14 cellular contexts compared by ENCODE assay signal in genomic region chr7:27108390-27109127, GRCh38. TPM values are rescaled to one million over a fixed set of nuclear protein-coding genes. Genes with fewer than 3 reads are reported as not detected.
DNase-seq lines count a peak whose midpoint lies in the region; ATAC-seq and TF ChIP-seq lines count a peak whose summit lies in the region.
"Had no signal": no experiment of that assay in that cellular context is flagged by ENCODE, and none has a peak within 500 bp of the region (broad histone marks: within the 10 kb centered on the region; RNA-seq: fewer than 3 reads in every experiment).

No MANE protein-coding gene starts in this region.

- H4K20me1 ChIP-seq in neural cell (ENCODE audit: insufficient read depth), result no peaks in the 10 kb centered on the region

- no peak overlapping the region for H2AFZ ChIP-seq in neural cell (ENCODE audit: low read depth, low read length)

- H3K9me2 ChIP-seq in neural cell (ENCODE audit: insufficient read depth, low read length), result no peaks in the 10 kb centered on the region

- peak overlapping the region; percentile 12 to 38 for H3K4me3 ChIP-seq in right atrium auricular region
- H3K4me3 ChIP-seq in neural cell (ENCODE audit: low read length), result no peak overlapping the region
- H3K4me3 ChIP-seq in vagina, result peak overlapping the region; percentile 1 to 16

- peaks cover 26% of the 10 kb centered on the region for H3K27me3 Mint-ChIP-seq in activated CD8-positive, alpha-beta memory T cell treated with anti-CD3 and anti-CD28 coated beads, Interleukin-2, amount 10 ng/mL, durations not matched to agents 7 days and 5 days
- H3K27me3 Mint-ChIP-seq in natural killer cell treated with Interleukin-12 subunit alpha and Interleukin-12 subunit beta and Interleukin-15 and Interleukin-18, amount 100 ng/mL, for 72 hours, result peaks cover 8 to 18% of the 10 kb centered on the region in 2 donors

- H3K36me3 ChIP-seq in right atrium auricular region (no peaks in the 10 kb centered on the region), neural cell (ENCODE audit: insufficient read depth, low read length) (no peaks in the 10 kb centered on the region), vagina (no peaks in the 10 kb centered on the region)

- DNase-seq in activated CD8-positive, alpha-beta memory T cell treated with anti-CD3 and anti-CD28 coated beads, Interleukin-2, amount 50 U/mL, for 48 hours, result peak; percentile 20
- no peak for DNase-seq in activated CD8-positive, alpha-beta memory T cell treated with anti-CD3 and anti-CD28 coated beads, Interleukin-2, amount 10 ng/mL, durations not matched to agents 7 days and 5 days
- peak; percentile 57 for DNase-seq in right atrium auricular region (ENCODE audit: low spot score)
- DNase-seq in vagina (ENCODE audit: extremely low spot score in 2 of 2), result no peak
- DNase-seq in NCI-H2171 treated with DMSO at 0.1 percent for 48 hours (lab: John Stamatoyannopoulos, UW), result no peak
- DNase-seq in natural killer cell treated with Interleukin-12 subunit alpha and Interleukin-12 subunit beta and Interleukin-15 and Interleukin-18, amount 100 ng/mL, for 72 hours (ENCODE audit: low spot score), result no peak
- DNase-seq: activated T-cell treated with anti-CD3 and anti-CD28 coated beads, Interleukin-2, amount 50 U/mL, for 1 hour; effector CD4-positive, alpha-beta T cell; GF-D8; KG1 had no signal

- H3F3A ChIP-seq in neural cell (ENCODE audit: insufficient read depth, low read length, poor library complexity, severe bottlenecking), result no peaks in the 10 kb centered on the region

- no peak for TF ChIP-seq RAD21 in neural cell (conservative IDR thresholded peaks at IDR 0.05)

- peak overlapping the region; percentile 66 to 71 for H3K27ac ChIP-seq in right atrium auricular region
- H3K27ac ChIP-seq in neural cell (ENCODE audit: low read length), result no peak overlapping the region
- peak overlapping the region; percentile 51 for H3K27ac ChIP-seq in vagina
- H3K27ac ChIP-seq: 22Rv1 had no signal

- no peak for ATAC-seq in activated CD8-positive, alpha-beta memory T cell treated with anti-CD3 and anti-CD28 coated beads, Interleukin-2, amount 10 ng/mL, durations not matched to agents 7 days and 5 days
- ATAC-seq in GM21367 (IDR thresholded peaks at IDR 0.05; ENCODE audit: unreplicated experiment), result no peak
- ATAC-seq in natural killer cell treated with Interleukin-12 subunit alpha and Interleukin-12 subunit beta and Interleukin-15 and Interleukin-18, amount 100 ng/mL, for 72 hours, result no peak

- H3K4me2 ChIP-seq in neural cell (ENCODE audit: low read length), result no peak overlapping the region

- no peak for TF ChIP-seq POLR2A in vagina (IDR thresholded peaks at IDR 0.05)

- no peak overlapping the region for H3K4me3 Mint-ChIP-seq in activated CD8-positive, alpha-beta memory T cell treated with anti-CD3 and anti-CD28 coated beads, Interleukin-2, amount 10 ng/mL, durations not matched to agents 7 days and 5 days
- no peak overlapping the region for H3K4me3 Mint-ChIP-seq in natural killer cell treated with Interleukin-12 subunit alpha and Interleukin-12 subunit beta and Interleukin-15 and Interleukin-18, amount 100 ng/mL, for 72 hours

- no peaks in the 10 kb centered on the region for H3K4me1 Mint-ChIP-seq in activated CD8-positive, alpha-beta memory T cell treated with anti-CD3 and anti-CD28 coated beads, Interleukin-2, amount 10 ng/mL, durations not matched to agents 7 days and 5 days
- peaks cover 0 to 4% of the 10 kb centered on the region in 2 donors for H3K4me1 Mint-ChIP-seq in natural killer cell treated with Interleukin-12 subunit alpha and Interleukin-12 subunit beta and Interleukin-15 and Interleukin-18, amount 100 ng/mL, for 72 hours (ENCODE audit: low read depth in 2 of 2)

- no peak overlapping the region for H3K27ac Mint-ChIP-seq in activated CD8-positive, alpha-beta memory T cell treated with anti-CD3 and anti-CD28 coated beads, Interleukin-2, amount 10 ng/mL, durations not matched to agents 7 days and 5 days
- no peak overlapping the region for H3K27ac Mint-ChIP-seq in natural killer cell treated with Interleukin-12 subunit alpha and Interleukin-12 subunit beta and Interleukin-15 and Interleukin-18, amount 100 ng/mL, for 72 hours

- no peaks in the 10 kb centered on the region for H3K36me3 Mint-ChIP-seq in activated CD8-positive, alpha-beta memory T cell treated with anti-CD3 and anti-CD28 coated beads, Interleukin-2, amount 10 ng/mL, durations not matched to agents 7 days and 5 days
- no peaks in the 10 kb centered on the region for H3K36me3 Mint-ChIP-seq in natural killer cell treated with Interleukin-12 subunit alpha and Interleukin-12 subunit beta and Interleukin-15 and Interleukin-18, amount 100 ng/mL, for 72 hours

- TF ChIP-seq EP300 in neural cell (conservative IDR thresholded peaks at IDR 0.05; ENCODE audit: poor library complexity, severe bottlenecking), result no peak

- H3K9ac ChIP-seq in neural cell (ENCODE audit: low read length), result no peak overlapping the region

- no peaks in the 10 kb centered on the region for H3K79me2 ChIP-seq in neural cell (replicated peaks; ENCODE audit: insufficient read depth, low read length)

- no peaks in the 10 kb centered on the region for H3K9me3 Mint-ChIP-seq in activated CD8-positive, alpha-beta memory T cell treated with anti-CD3 and anti-CD28 coated beads, Interleukin-2, amount 10 ng/mL, durations not matched to agents 7 days and 5 days (ENCODE audit: low read depth)
- no peaks in the 10 kb centered on the region for H3K9me3 Mint-ChIP-seq in natural killer cell treated with Interleukin-12 subunit alpha and Interleukin-12 subunit beta and Interleukin-15 and Interleukin-18, amount 100 ng/mL, for 72 hours

- H3K27me3 ChIP-seq in right atrium auricular region (peaks cover 7 to 39% of the 10 kb centered on the region in 2 donors), neural cell (ENCODE audit: insufficient read depth, low read depth, low read length) (peaks cover 100% of the 10 kb centered on the region), vagina (no peaks in the 10 kb centered on the region)

- CTCF ChIA-PET in activated CD8-positive, alpha-beta memory T cell treated with anti-CD3 and anti-CD28 coated beads, Interleukin-2, amount 10 ng/mL, durations not matched to agents 7 days and 5 days (lab: Charles Lee), result no interaction called here

- intact Hi-C loops in vagina (cut with DNase I), result no loop called here

- peaks cover 0 to 10% of the 10 kb centered on the region in 2 donors for H3K4me1 ChIP-seq in right atrium auricular region
- no peaks in the 10 kb centered on the region for H3K4me1 ChIP-seq in vagina

- TF ChIP-seq CTCF in right atrium auricular region (IDR thresholded peaks at IDR 0.05) (no peak), neural cell (IDR thresholded peaks at IDR 0.05; ENCODE audit: poor library complexity, severe bottlenecking) (no peak), vagina (IDR thresholded peaks at IDR 0.05) (no peak)

- H3K9me3 ChIP-seq in right atrium auricular region, result no peaks in the 10 kb centered on the region
- no peaks in the 10 kb centered on the region for H3K9me3 ChIP-seq in neural cell (ENCODE audit: low read length)
- no peaks in the 10 kb centered on the region for H3K9me3 ChIP-seq in vagina

TF ChIP-seq in neural cell, 6 proteins besides CTCF, POLR2A, EP300 and RAD21:
- TF ChIP-seq EZH2 (IDR thresholded peaks at IDR 0.05; ENCODE audit: borderline replicate concordance, insufficient read depth, low read length, poor library complexity, severe bottlenecking), result peak; percentile 72
- TF ChIP-seq TAF1 (IDR thresholded peaks at IDR 0.05; ENCODE audit: low read depth), result no peak
- TF ChIP-seq POLR2AphosphoS5 (IDR thresholded peaks at IDR 0.05), result no peak

RNA-seq across cellular contexts. Expression of gene HOXA2, which starts 6.1 kb away (rescaled TPM):
- not detected for total RNA-seq in activated CD8-positive, alpha-beta memory T cell treated with anti-CD3 and anti-CD28 coated beads, Interleukin-2, amount 10 ng/mL, durations not matched to agents 7 days and 5 days
- under 1 TPM; 0.16 to 0.33 TPM for total RNA-seq in right atrium auricular region
- not detected in 2 replicates for polyA plus RNA-seq in neural cell
- not detected in 2 replicates for polyA minus RNA-seq in neural cell
- 2.0 TPM for total RNA-seq in vagina
- total RNA-seq in natural killer cell treated with Interleukin-12 subunit alpha and Interleukin-12 subunit beta and Interleukin-15 and Interleukin-18, amount 100 ng/mL, for 72 hours, result not detected
- total RNA-seq: T-helper 1 cell treated with Interleukin-12 subunit alpha and Interleukin-12 subunit beta and Interleukin-4 antibody, amounts not matched to agents 30 ng/mL and 1 ng/mL, for 36 hours had no signal

RNA-seq across cellular contexts. Expression of gene HOXA1, which starts 12.8 kb away (rescaled TPM):
- total RNA-seq in activated CD8-positive, alpha-beta memory T cell treated with anti-CD3 and anti-CD28 coated beads, Interleukin-2, amount 10 ng/mL, durations not matched to agents 7 days and 5 days, result under 1 TPM; 0.28 to 0.76 TPM
- total RNA-seq in right atrium auricular region, result under 1 TPM in 1 of 2 donors, not detected in 1; 0.20 TPM
- polyA plus RNA-seq in neural cell, result not detected in 2 replicates
- not detected in 2 replicates for polyA minus RNA-seq in neural cell
- 0.74 TPM for total RNA-seq in vagina
- total RNA-seq in natural killer cell treated with Interleukin-12 subunit alpha and Interleukin-12 subunit beta and Interleukin-15 and Interleukin-18, amount 100 ng/mL, for 72 hours, result under 1 TPM; 0.36 to 0.78 TPM

RNA-seq across cellular contexts. Expression of gene HOXA4, which starts 22.0 kb away (rescaled TPM):
- not detected for total RNA-seq in activated CD8-positive, alpha-beta memory T cell treated with anti-CD3 and anti-CD28 coated beads, Interleukin-2, amount 10 ng/mL, durations not matched to agents 7 days and 5 days
- 1 to 10 TPM in 1 of 2 donors, under 1 TPM in 1; 0.59 to 1.2 TPM for total RNA-seq in right atrium auricular region
- polyA plus RNA-seq in neural cell, result not detected in 2 replicates
- polyA minus RNA-seq in neural cell, result not detected in 2 replicates
- 0.98 TPM for total RNA-seq in vagina
- under 1 TPM in 1 of 2 donors, not detected in 1; 0.55 TPM for total RNA-seq in natural killer cell treated with Interleukin-12 subunit alpha and Interleukin-12 subunit beta and Interleukin-15 and Interleukin-18, amount 100 ng/mL, for 72 hours

RNA-seq across cellular contexts. Expression of gene HOXA5, which starts 34.9 kb away (rescaled TPM):
- total RNA-seq in activated CD8-positive, alpha-beta memory T cell treated with anti-CD3 and anti-CD28 coated beads, Interleukin-2, amount 10 ng/mL, durations not matched to agents 7 days and 5 days, result not detected
- total RNA-seq in right atrium auricular region (under 1 TPM; 0.24 to 0.96 TPM), vagina (6.1 TPM)
- polyA plus RNA-seq in neural cell, result not detected in 2 replicates
- polyA minus RNA-seq in neural cell, result not detected in 2 replicates
- total RNA-seq in natural killer cell treated with Interleukin-12 subunit alpha and Interleukin-12 subunit beta and Interleukin-15 and Interleukin-18, amount 100 ng/mL, for 72 hours, result under 1 TPM; 0.33 to 0.64 TPM
- total RNA-seq: T-helper 1 cell treated with Interleukin-12 subunit alpha and Interleukin-12 subunit beta and Interleukin-4 antibody, amounts not matched to agents 30 ng/mL and 1 ng/mL, for 36 hours had no signal

RNA-seq across cellular contexts. Expression of gene HOXA6, which starts 39.0 kb away (rescaled TPM):
- not detected for total RNA-seq in activated CD8-positive, alpha-beta memory T cell treated with anti-CD3 and anti-CD28 coated beads, Interleukin-2, amount 10 ng/mL, durations not matched to agents 7 days and 5 days
- total RNA-seq in right atrium auricular region (not detected), vagina (1.7 TPM)
- polyA plus RNA-seq in neural cell, result not detected in 2 replicates
- not detected in 2 replicates for polyA minus RNA-seq in neural cell
- total RNA-seq in natural killer cell treated with Interleukin-12 subunit alpha and Interleukin-12 subunit beta and Interleukin-15 and Interleukin-18, amount 100 ng/mL, for 72 hours, result under 1 TPM in 1 of 2 donors, not detected in 1; 0.81 TPM
- total RNA-seq: T-helper 1 cell treated with Interleukin-12 subunit alpha and Interleukin-12 subunit beta and Interleukin-4 antibody, amounts not matched to agents 30 ng/mL and 1 ng/mL, for 36 hours had no signal

Comparison
In these comparisons a context has a peak if more than half of its experiments do, and no peak if none do; other contexts are left out.
1. DNase-seq: peak in activated CD8-positive, alpha-beta memory T cell treated with anti-CD3 and anti-CD28 coated beads, Interleukin-2, amount 50 U/mL, for 48 hours (single experiment) and right atrium auricular region (single experiment); none in activated CD8-positive, alpha-beta memory T cell treated with anti-CD3 and anti-CD28 coated beads, Interleukin-2, amount 10 ng/mL, durations not matched to agents 7 days and 5 days (single experiment), vagina (0 of 2), NCI-H2171 treated with DMSO at 0.1 percent for 48 hours (single experiment) and natural killer cell treated with Interleukin-12 subunit alpha and Interleukin-12 subunit beta and Interleukin-15 and Interleukin-18, amount 100 ng/mL, for 72 hours (single experiment).